Comparison of ENCODE assay signal across 2 cellular contexts in the genomic region with DNA sequence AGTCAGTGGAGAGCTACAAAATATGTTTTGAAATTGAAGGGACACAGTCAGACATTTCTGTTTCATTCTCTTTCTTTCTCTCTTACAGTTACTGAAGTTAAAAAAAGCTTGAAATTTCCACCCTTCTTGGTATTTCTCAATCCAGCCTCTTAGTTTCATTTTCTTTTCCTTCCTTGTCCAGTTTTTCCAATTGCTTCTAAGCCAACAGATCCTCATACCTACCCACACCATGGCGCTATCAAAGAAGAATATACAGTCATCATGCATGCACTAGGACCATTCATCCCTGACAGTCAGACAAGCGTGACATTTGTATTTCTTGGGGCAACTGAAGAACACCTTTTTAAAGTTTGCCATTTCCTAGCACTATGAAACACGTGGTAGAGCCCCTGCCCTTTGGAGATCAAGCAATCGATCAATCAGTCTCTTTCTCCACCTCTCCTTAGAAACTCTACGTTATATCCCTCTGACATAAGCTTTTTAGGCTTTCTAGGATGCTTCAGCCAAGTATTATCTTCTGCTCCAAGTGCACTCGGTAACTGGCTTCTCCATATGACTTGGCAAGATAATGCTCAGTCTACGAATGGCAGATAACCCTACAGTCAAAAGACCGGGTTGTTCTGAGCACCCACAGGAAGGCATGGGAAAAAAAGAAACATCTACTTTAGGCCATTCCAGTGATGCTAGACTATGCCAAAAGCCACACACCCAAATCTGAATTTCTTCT.
TF ChIP-seq lines count a peak whose summit lies in the region.

No MANE protein-coding gene starts in this region.

TF ChIP-seq in SK-N-SH, 30 proteins besides CTCF, POLR2A, EP300 and RAD21 (continued from another document):
- TF ChIP-seq SIN3A (IDR thresholded peaks at IDR 0.05; ENCODE audit: borderline replicate concordance, low read depth, low read length) (no peak), FOSL2 (IDR thresholded peaks at IDR 0.05; ENCODE audit: borderline replicate concordance, low read depth) (no peak), NFIC (IDR thresholded peaks at IDR 0.05; ENCODE audit: borderline replicate concordance) (no peak)
TF ChIP-seq in SK-N-SH: peak in this region for 0.

TF ChIP-seq in SK-N-SH treated with all-trans-retinoic acid at 6 μM for 48 hours, 23 proteins besides CTCF, POLR2A, EP300 and RAD21 (continued from another document):
- TF ChIP-seq TSHZ2 (CRISPR knock-in tag; IDR thresholded peaks at IDR 0.05) (no peak), PATZ1 (CRISPR knock-in tag; IDR thresholded peaks at IDR 0.05; ENCODE audit: borderline replicate concordance) (no peak), ZNF8 (CRISPR knock-in tag; IDR thresholded peaks at IDR 0.05) (no peak), CSDC2 (CRISPR knock-in tag; IDR thresholded peaks at IDR 0.05) (no peak), ZFP3 (CRISPR knock-in tag; IDR thresholded peaks at IDR 0.05) (no peak), ZC3H10 (CRISPR knock-in tag; IDR thresholded peaks at IDR 0.05) (no peak), TCF4 (CRISPR knock-in tag; IDR thresholded peaks at IDR 0.05; ENCODE audit: borderline replicate concordance) (no peak), ZNF70 (CRISPR knock-in tag; IDR thresholded peaks at IDR 0.05) (no peak), ZNF565 (CRISPR knock-in tag; conservative IDR thresholded peaks at IDR 0.05; ENCODE audit: low read depth) (no peak), CREB5 (CRISPR knock-in tag; IDR thresholded peaks at IDR 0.05; ENCODE audit: low read depth) (no peak), GLIS3 (CRISPR knock-in tag; IDR thresholded peaks at IDR 0.05) (no peak), TOX (CRISPR knock-in tag; IDR thresholded peaks at IDR 0.05; ENCODE audit: borderline replicate concordance) (no peak), ESRRG (CRISPR knock-in tag; IDR thresholded peaks at IDR 0.05) (no peak), SNAI2 (CRISPR knock-in tag; IDR thresholded peaks at IDR 0.05) (no peak), OSR1 (CRISPR knock-in tag; IDR thresholded peaks at IDR 0.05) (no peak), ZFP30 (CRISPR knock-in tag; IDR thresholded peaks at IDR 0.05) (no peak)
- TF ChIP-seq, protein P1, sequence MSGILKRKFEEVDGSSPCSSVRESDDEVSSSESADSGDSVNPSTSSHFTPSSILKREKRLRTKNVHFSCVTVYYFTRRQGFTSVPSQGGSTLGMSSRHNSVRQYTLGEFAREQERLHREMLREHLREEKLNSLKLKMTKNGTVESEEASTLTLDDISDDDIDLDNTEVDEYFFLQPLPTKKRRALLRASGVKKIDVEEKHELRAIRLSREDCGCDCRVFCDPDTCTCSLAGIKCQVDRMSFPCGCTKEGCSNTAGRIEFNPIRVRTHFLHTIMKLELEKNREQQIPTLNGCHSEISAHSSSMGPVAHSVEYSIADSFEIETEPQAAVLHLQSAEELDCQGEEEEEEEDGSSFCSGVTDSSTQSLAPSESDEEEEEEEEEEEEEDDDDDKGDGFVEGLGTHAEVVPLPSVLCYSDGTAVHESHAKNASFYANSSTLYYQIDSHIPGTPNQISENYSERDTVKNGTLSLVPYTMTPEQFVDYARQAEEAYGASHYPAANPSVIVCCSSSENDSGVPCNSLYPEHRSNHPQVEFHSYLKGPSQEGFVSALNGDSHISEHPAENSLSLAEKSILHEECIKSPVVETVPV (CRISPR knock-in tag; IDR thresholded peaks at IDR 0.05), result no peak
- TF ChIP-seq, protein P2, sequence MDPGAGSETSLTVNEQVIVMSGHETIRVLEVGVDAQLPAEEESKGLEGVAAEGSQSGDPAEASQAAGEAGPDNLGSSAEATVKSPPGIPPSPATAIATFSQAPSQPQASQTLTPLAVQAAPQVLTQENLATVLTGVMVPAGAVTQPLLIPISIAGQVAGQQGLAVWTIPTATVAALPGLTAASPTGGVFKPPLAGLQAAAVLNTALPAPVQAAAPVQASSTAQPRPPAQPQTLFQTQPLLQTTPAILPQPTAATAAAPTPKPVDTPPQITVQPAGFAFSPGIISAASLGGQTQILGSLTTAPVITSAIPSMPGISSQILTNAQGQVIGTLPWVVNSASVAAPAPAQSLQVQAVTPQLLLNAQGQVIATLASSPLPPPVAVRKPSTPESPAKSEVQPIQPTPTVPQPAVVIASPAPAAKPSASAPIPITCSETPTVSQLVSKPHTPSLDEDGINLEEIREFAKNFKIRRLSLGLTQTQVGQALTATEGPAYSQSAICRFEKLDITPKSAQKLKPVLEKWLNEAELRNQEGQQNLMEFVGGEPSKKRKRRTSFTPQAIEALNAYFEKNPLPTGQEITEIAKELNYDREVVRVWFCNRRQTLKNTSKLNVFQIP (CRISPR knock-in tag; IDR thresholded peaks at IDR 0.05; ENCODE audit: borderline replicate concordance, low read depth), result no peak
